In the genomic region with DNA sequence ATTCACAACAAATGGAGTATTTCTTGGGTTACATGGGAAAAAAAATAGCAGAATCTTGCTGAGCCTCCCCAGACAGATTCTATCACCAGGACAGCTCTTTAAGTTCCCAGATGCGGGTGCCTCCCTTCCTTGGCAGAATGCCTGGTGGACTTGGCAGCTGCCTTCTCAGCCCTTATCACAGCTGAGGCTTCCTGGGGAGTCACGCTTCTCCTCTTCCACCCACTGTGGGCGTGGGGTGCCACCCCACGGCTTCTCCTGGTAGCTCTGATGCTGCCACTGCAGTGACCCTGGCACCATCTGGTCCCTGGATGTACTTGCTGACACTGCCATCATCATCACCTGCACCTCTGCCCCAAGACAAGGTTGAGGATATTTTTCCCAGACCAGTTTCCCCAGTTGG, we compare ENCODE assay signal across 8 cellular contexts. TPM values are rescaled to one million over a fixed set of nuclear protein-coding genes. Genes with fewer than 3 reads are reported as not detected.
DNase-seq lines count a peak whose midpoint lies in the region; ATAC-seq and TF ChIP-seq lines count a peak whose summit lies in the region.

No MANE protein-coding gene starts in this region.

- DNase-seq in Ammon's horn (ENCODE audit: low spot score) (peak; percentile 86), RWPE1 (ENCODE audit: low spot score) (peak; percentile 16), left ventricle myocardium superior (peak; percentile 76), superior temporal gyrus (ENCODE audit: extremely low spot score) (peak; percentile 85), retina (no peak)

- CTCF ChIA-PET in RWPE1 (lab: Yijun Ruan, JAX) = no interaction called here

- peak; percentile 78 for ATAC-seq in GM19043 (IDR thresholded peaks at IDR 0.05; ENCODE audit: low read depth, unreplicated experiment)
- ATAC-seq in HG03354 (IDR thresholded peaks at IDR 0.05; ENCODE audit: poor library complexity, severe bottlenecking, unreplicated experiment) = peak; percentile 79
- peak; percentile 98 for ATAC-seq in left ventricle myocardium superior
- no peak for ATAC-seq in HG03139 (IDR thresholded peaks at IDR 0.05; ENCODE audit: unreplicated experiment)

- POLR2A ChIA-PET in RWPE1 (lab: Yijun Ruan, JAX; ENCODE audit: low non-redundant PET) = no interaction called here

- H3K27ac ChIP-seq in RWPE1 = no peak overlapping the region

- no peak for TF ChIP-seq CTCF in RWPE1 (conservative IDR thresholded peaks at IDR 0.05; ENCODE audit: low read depth)

- intact Hi-C loops in left ventricle myocardium superior (cut with micrococcal nuclease) = loop anchor here (10.0 kb wide), 1 partner anchor 617 kb away; no protein-coding TSS in a partner anchor

RNA-seq across cellular contexts. Expression of gene NME8, which starts 16.2 kb away (rescaled TPM):
- not detected for total RNA-seq in left ventricle myocardium superior
